Comparison of ENCODE assay signal across 8 cellular contexts in the genomic region with DNA sequence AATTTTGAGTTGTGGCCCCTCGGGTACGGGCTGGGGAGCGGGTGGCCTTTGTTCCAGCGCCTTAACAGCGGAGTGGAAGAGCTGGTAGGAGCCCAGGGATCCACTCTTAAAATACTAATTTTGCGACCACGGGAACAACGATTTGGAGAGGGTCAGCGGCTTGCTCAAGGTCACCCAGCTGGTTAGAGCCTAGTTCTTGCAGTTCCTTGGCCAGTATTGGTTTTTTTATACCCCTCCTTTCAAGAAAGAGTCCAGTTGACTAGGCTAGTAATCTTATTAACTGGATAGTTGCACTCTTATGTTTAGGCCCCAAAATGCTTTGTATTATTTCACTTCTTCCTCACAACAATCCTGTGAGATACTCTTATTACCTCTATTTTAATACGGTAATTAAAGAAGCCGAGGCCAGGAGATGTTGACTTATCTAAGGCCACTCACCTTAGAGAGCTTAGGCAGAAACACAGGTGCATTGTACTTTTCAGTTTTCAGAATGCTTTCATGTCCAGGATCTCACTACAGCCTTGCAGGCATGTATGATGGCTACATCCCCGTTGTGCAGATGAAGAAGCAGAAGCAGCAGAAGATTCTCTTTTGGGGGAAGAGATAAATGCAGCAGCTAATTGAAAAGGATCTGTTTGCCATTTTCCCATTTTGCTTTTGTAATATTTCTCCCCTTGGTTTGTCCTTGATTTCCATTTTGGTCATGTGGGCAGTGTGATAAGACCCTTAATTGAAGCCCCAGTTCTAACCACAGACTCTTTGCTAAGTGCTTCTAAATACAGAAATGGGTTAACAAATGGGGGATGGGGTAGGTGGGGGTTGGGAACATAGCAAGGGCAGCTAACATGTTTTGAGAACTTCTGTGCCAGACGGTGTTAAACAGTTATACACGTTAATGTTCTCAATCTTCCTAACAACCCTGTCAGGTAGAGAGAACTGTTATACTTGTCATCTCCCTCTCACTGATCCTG. TPM values are rescaled to one million over a fixed set of nuclear protein-coding genes. Genes with fewer than 3 reads are reported as not detected.
A peak's percentile ranks its signal among the peaks of the same experiment; 100 is the strongest.
DNase-seq lines count a peak whose midpoint lies in the region; ATAC-seq and TF ChIP-seq lines count a peak whose summit lies in the region.

No MANE protein-coding gene starts in this region.

- POLR2A ChIA-PET in activated CD8-positive, alpha-beta T cell treated with anti-CD3 and anti-CD28 coated beads, Interleukin-2, amount 10 ng/mL, durations not matched to agents 7 days and 5 days (lab: Charles Lee), result interaction anchor here (0.6 to 3.8 kb wide), 10 partner anchors 10 to 136 kb away, joined by 3 to 30 read pairs (median 6); a partner anchor contains a TSS

- peaks cover 70% of the 10 kb centered on the region for H3K36me3 Mint-ChIP-seq in activated naive CD4-positive, alpha-beta T cell treated with anti-CD3 and anti-CD28 coated beads, Interleukin-2, amount 10 ng/mL, durations not matched to agents 7 days and 5 days
- peaks cover 64% of the 10 kb centered on the region for H3K36me3 Mint-ChIP-seq in activated CD8-positive, alpha-beta T cell treated with anti-CD3 and anti-CD28 coated beads, Interleukin-2, amount 10 ng/mL, durations not matched to agents 7 days and 5 days (ENCODE audit: low read depth)
- H3K36me3 Mint-ChIP-seq in immature natural killer cell, result peaks cover 4 to 9% (median 7%) of the 10 kb centered on the region in 3 donors

- peaks cover 4% of the 10 kb centered on the region for H3K9me3 Mint-ChIP-seq in activated naive CD4-positive, alpha-beta T cell treated with anti-CD3 and anti-CD28 coated beads, Interleukin-2, amount 10 ng/mL, durations not matched to agents 7 days and 5 days
- H3K9me3 Mint-ChIP-seq in activated CD8-positive, alpha-beta T cell treated with anti-CD3 and anti-CD28 coated beads, Interleukin-2, amount 10 ng/mL, durations not matched to agents 7 days and 5 days (ENCODE audit: insufficient read depth), result no peaks in the 10 kb centered on the region
- H3K9me3 Mint-ChIP-seq in immature natural killer cell, result no peaks in the 10 kb centered on the region

- no peaks in the 10 kb centered on the region for H3K27me3 Mint-ChIP-seq in activated naive CD4-positive, alpha-beta T cell treated with anti-CD3 and anti-CD28 coated beads, Interleukin-2, amount 10 ng/mL, durations not matched to agents 7 days and 5 days
- no peaks in the 10 kb centered on the region for H3K27me3 Mint-ChIP-seq in activated CD8-positive, alpha-beta T cell treated with anti-CD3 and anti-CD28 coated beads, Interleukin-2, amount 10 ng/mL, durations not matched to agents 7 days and 5 days (ENCODE audit: low read depth)
- H3K27me3 Mint-ChIP-seq in immature natural killer cell (ENCODE audit: low read depth in 3 of 3), result peaks cover 0 to 13% (median 12%) of the 10 kb centered on the region in 3 donors

- peak overlapping the region; percentile 92 for H3K4me3 Mint-ChIP-seq in activated naive CD4-positive, alpha-beta T cell treated with anti-CD3 and anti-CD28 coated beads, Interleukin-2, amount 10 ng/mL, durations not matched to agents 7 days and 5 days
- H3K4me3 Mint-ChIP-seq in activated CD8-positive, alpha-beta T cell treated with anti-CD3 and anti-CD28 coated beads, Interleukin-2, amount 10 ng/mL, durations not matched to agents 7 days and 5 days, result peak overlapping the region; percentile 94
- H3K4me3 Mint-ChIP-seq in immature natural killer cell, result peak overlapping the region; percentile 84 to 94 (median 92)

- no peak for TF ChIP-seq CTCF in GM10266 (IDR thresholded peaks at IDR 0.05; ENCODE audit: control insufficient read depth, insufficient read depth, low read depth, missing control alignments)

- H3K4me1 Mint-ChIP-seq in activated naive CD4-positive, alpha-beta T cell treated with anti-CD3 and anti-CD28 coated beads, Interleukin-2, amount 10 ng/mL, durations not matched to agents 7 days and 5 days, result peaks cover 59% of the 10 kb centered on the region
- H3K4me1 Mint-ChIP-seq in activated CD8-positive, alpha-beta T cell treated with anti-CD3 and anti-CD28 coated beads, Interleukin-2, amount 10 ng/mL, durations not matched to agents 7 days and 5 days (ENCODE audit: low read depth), result peaks cover 51% of the 10 kb centered on the region
- H3K4me1 Mint-ChIP-seq in immature natural killer cell, result peaks cover 54 to 58% of the 10 kb centered on the region in 2 donors

- no peak for DNase-seq in activated naive CD4-positive, alpha-beta T cell treated with anti-CD3 and anti-CD28 coated beads, Interleukin-2, amount 10 ng/mL, durations not matched to agents 7 days and 5 days
- DNase-seq in activated naive CD4-positive, alpha-beta T cell treated with Interleukin-2 at 50 U/mL for 16 hours, result no peak
- DNase-seq in activated CD8-positive, alpha-beta T cell treated with anti-CD3 and anti-CD28 coated beads, Interleukin-2, amount 10 ng/mL, durations not matched to agents 7 days and 5 days, result no peak
- no peak for DNase-seq in immature natural killer cell
- DNase-seq in superior temporal gyrus (ENCODE audit: extremely low spot score), result peak; percentile 61
- DNase-seq in NCI-H128 (lab: John Stamatoyannopoulos, UW; ENCODE audit: unreplicated experiment), result no peak
- DNase-seq in GM10266 (ENCODE audit: extremely low spot score), result no peak

- no peak for ATAC-seq in activated CD8-positive, alpha-beta T cell treated with anti-CD3 and anti-CD28 coated beads, Interleukin-2, amount 10 ng/mL, durations not matched to agents 7 days and 5 days
- no peak for ATAC-seq in HG03460 (IDR thresholded peaks at IDR 0.05; ENCODE audit: unreplicated experiment)

- CTCF ChIA-PET in activated naive CD4-positive, alpha-beta T cell treated with anti-CD3 and anti-CD28 coated beads, Interleukin-2, amount 10 ng/mL, durations not matched to agents 7 days and 5 days (lab: Charles Lee), result interaction anchor here (1.0 to 5.0 kb wide), 5 partner anchors 11 to 137 kb away, joined by 3 to 25 read pairs (median 3); a partner anchor contains a TSS
- CTCF ChIA-PET in activated CD8-positive, alpha-beta T cell treated with anti-CD3 and anti-CD28 coated beads, Interleukin-2, amount 10 ng/mL, durations not matched to agents 7 days and 5 days (lab: Charles Lee), result interaction anchor here (0.8 to 2.5 kb wide), 8 partner anchors 10 to 167 kb away, joined by 3 to 11 read pairs (median 4); no protein-coding TSS in a partner anchor

- H3K27ac Mint-ChIP-seq in activated naive CD4-positive, alpha-beta T cell treated with anti-CD3 and anti-CD28 coated beads, Interleukin-2, amount 10 ng/mL, durations not matched to agents 7 days and 5 days, result peak overlapping the region; percentile 89
- H3K27ac Mint-ChIP-seq in activated CD8-positive, alpha-beta T cell treated with anti-CD3 and anti-CD28 coated beads, Interleukin-2, amount 10 ng/mL, durations not matched to agents 7 days and 5 days, result peak overlapping the region; percentile 86
- H3K27ac Mint-ChIP-seq in immature natural killer cell, result peak overlapping the region; percentile 95 to 98 (median 96)

RNA-seq across cellular contexts. Expression of a gene that starts 1.4 kb away (rescaled TPM):
- total RNA-seq in activated CD8-positive, alpha-beta T cell treated with anti-CD3 and anti-CD28 coated beads, Interleukin-2, amount 10 ng/mL, durations not matched to agents 7 days and 5 days, result 10 to 100 TPM; 93.0 to 93.7 TPM
- 10 to 100 TPM; 16.9 to 40.3 (median 22.9) TPM for polyA plus RNA-seq in immature natural killer cell

RNA-seq across cellular contexts. Expression of a gene that starts 33.8 kb away (rescaled TPM):
- 10 to 100 TPM; 20.3 to 20.9 TPM for total RNA-seq in activated CD8-positive, alpha-beta T cell treated with anti-CD3 and anti-CD28 coated beads, Interleukin-2, amount 10 ng/mL, durations not matched to agents 7 days and 5 days
- 1 to 10 TPM; 1.8 to 6.6 (median 4.2) TPM for polyA plus RNA-seq in immature natural killer cell
